ENCODE assay signal across 20 cellular contexts in genomic region chr7:39530996-39531395, GRCh38.
"Had no signal": no experiment of that assay in that cellular context is flagged by ENCODE, and none has a peak within 500 bp of the region (broad histone marks: within the 10 kb centered on the region; RNA-seq: fewer than 3 reads in every experiment).

No MANE protein-coding gene starts in this region.

- FAIRE-seq: colon, endothelial cell of umbilical vein had no signal

- H3K4me1 ChIP-seq: heart left ventricle, left ventricle myocardium inferior, lower lobe of right lung, right atrium auricular region, sigmoid colon, testis, tibial nerve had no signal

- ATAC-seq: heart left ventricle; lower lobe of right lung; naive thymus-derived CD4-positive, alpha-beta T cell had no signal

- H3K4me3 ChIP-seq: heart left ventricle, left ventricle myocardium inferior, lower lobe of right lung, right atrium auricular region, sigmoid colon, skin epidermis, testis, tibial nerve had no signal

- DNase-seq: cerebellar nuclear complex; effector CD4-positive, alpha-beta T cell; endodermal cell; foreskin melanocyte; heart left ventricle; left ventricle myocardium inferior; lower lobe of right lung; mesenchymal stem cell; midbrain; naive thymus-derived CD4-positive, alpha-beta T cell; nephron progenitor cell; posterior cingulate gyrus; sigmoid colon; stimulated activated CD4-positive, alpha-beta T cell treated with anti-CD3 and anti-CD28 coated beads, Interleukin-12 subunit alpha, Interleukin-12 subunit beta, amount 100 ng/mL, for 4 hours; testis had no signal

- H3K27me3 ChIP-seq: heart left ventricle, right atrium auricular region, sigmoid colon, testis, tibial nerve had no signal

- H3K27ac ChIP-seq: heart left ventricle, left ventricle myocardium inferior, lower lobe of right lung, right atrium auricular region, sigmoid colon, skin epidermis, testis, tibial nerve had no signal

- H3K36me3 ChIP-seq: heart left ventricle, left ventricle myocardium inferior, lower lobe of right lung, right atrium auricular region, sigmoid colon, tibial nerve had no signal

- H3K9me3 ChIP-seq: heart left ventricle, left ventricle myocardium inferior, lower lobe of right lung, right atrium auricular region, sigmoid colon, testis, tibial nerve had no signal
